In the genomic region with DNA sequence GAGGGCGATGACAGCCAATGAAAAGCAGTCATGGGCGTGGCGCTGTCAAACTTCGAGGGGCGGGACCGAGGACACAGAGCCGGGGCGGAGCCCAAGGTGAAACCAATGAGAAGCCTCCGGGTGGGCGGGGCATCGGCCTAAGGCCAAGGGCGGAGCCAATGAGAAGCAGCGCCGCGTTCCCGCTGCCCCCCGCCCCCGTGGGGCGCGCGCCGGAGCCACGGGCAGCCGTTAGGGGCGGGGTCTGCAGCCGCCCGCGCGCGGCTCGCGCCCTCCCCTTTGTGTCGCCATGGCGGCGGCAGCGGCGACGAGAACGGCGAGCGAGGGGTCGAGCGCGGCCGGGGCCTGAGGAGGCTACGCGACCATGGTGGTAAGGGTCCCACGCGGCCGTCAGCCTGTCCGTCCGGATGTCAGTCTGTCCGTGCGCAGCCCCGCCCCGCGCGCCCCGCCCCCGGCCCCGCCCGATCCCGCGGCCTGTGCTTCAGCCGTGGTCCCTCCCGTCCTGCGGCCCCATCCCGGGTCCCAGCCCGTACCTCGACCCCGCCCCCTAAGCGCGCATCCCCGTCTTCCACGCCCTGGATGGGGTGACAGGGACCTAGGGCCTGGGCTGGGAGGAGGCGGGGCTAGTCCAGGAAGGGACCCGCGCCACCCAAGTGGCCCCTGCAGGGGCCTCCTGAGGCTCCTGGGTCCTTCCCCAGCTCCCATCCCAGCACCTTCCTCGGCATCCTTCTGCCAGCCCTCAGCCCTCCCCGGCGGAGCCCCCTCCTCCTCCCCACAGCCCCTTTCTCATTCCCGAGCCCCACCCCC, we compare ENCODE assay signal across 8 cellular contexts. TPM values are rescaled to one million over a fixed set of nuclear protein-coding genes. Genes with fewer than 3 reads are reported as not detected.
DNase-seq lines count a peak whose midpoint lies in the region; ATAC-seq, FAIRE-seq and TF ChIP-seq lines count a peak whose summit lies in the region.

A gene with protein sequence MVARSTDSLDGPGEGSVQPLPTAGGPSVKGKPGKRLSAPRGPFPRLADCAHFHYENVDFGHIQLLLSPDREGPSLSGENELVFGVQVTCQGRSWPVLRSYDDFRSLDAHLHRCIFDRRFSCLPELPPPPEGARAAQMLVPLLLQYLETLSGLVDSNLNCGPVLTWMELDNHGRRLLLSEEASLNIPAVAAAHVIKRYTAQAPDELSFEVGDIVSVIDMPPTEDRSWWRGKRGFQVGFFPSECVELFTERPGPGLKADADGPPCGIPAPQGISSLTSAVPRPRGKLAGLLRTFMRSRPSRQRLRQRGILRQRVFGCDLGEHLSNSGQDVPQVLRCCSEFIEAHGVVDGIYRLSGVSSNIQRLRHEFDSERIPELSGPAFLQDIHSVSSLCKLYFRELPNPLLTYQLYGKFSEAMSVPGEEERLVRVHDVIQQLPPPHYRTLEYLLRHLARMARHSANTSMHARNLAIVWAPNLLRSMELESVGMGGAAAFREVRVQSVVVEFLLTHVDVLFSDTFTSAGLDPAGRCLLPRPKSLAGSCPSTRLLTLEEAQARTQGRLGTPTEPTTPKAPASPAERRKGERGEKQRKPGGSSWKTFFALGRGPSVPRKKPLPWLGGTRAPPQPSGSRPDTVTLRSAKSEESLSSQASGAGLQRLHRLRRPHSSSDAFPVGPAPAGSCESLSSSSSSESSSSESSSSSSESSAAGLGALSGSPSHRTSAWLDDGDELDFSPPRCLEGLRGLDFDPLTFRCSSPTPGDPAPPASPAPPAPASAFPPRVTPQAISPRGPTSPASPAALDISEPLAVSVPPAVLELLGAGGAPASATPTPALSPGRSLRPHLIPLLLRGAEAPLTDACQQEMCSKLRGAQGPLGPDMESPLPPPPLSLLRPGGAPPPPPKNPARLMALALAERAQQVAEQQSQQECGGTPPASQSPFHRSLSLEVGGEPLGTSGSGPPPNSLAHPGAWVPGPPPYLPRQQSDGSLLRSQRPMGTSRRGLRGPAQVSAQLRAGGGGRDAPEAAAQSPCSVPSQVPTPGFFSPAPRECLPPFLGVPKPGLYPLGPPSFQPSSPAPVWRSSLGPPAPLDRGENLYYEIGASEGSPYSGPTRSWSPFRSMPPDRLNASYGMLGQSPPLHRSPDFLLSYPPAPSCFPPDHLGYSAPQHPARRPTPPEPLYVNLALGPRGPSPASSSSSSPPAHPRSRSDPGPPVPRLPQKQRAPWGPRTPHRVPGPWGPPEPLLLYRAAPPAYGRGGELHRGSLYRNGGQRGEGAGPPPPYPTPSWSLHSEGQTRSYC (plus strand): TSS at position 267 of the 804 bp plus-strand sequence. CDS start 95 bp downstream, at position 362.

- H3K4me1 ChIP-seq in right atrium auricular region, result peaks cover 0 to 15% of the 10 kb centered on the region in 2 donors
- H3K4me1 ChIP-seq in psoas muscle, result peaks cover 7% of the 10 kb centered on the region

- peak; percentile 13 for FAIRE-seq in urothelium cell line (lab: Jason Lieb, UNC)

- H3K27ac ChIP-seq in angular gyrus (ENCODE audit: low read depth, low read length), result peak within 1 kb of the TSS; percentile 64
- H3K27ac ChIP-seq in right atrium auricular region, result peak within 1 kb of the TSS; percentile 43 to 58
- H3K27ac ChIP-seq in psoas muscle, result peak within 1 kb of the TSS; percentile 30

- no peak for TF ChIP-seq POLR2A in GM18505 (IDR thresholded peaks at IDR 0.05; ENCODE audit: borderline replicate concordance, extremely low read depth, insufficient read depth, insufficient read length)

- no peaks in the 10 kb centered on the region for H3K36me3 ChIP-seq in right atrium auricular region
- H3K36me3 ChIP-seq in psoas muscle (ENCODE audit: insufficient read depth in 1 of 2, low read depth in 1 of 2), result peaks cover 0 to 19% of the 10 kb centered on the region in 2 donors

- H3K27me3 ChIP-seq in right atrium auricular region, result no peaks in the 10 kb centered on the region
- no peaks in the 10 kb centered on the region for H3K27me3 ChIP-seq in psoas muscle (ENCODE audit: insufficient read depth in 3 of 3, low read length in 2 of 3)

- no peak for TF ChIP-seq CTCF in right atrium auricular region (IDR thresholded peaks at IDR 0.05)
- TF ChIP-seq CTCF in psoas muscle (IDR thresholded peaks at IDR 0.05), result no peak

- H3K4me3 ChIP-seq in right atrium auricular region, result peak within 1 kb of the TSS; percentile 89 to 93
- H3K4me3 ChIP-seq in psoas muscle, result peak within 1 kb of the TSS; percentile 95

- no peaks in the 10 kb centered on the region for H3K9me3 ChIP-seq in right atrium auricular region
- no peaks in the 10 kb centered on the region for H3K9me3 ChIP-seq in psoas muscle

- ATAC-seq in GM18505 (IDR thresholded peaks at IDR 0.05; ENCODE audit: unreplicated experiment), result peak; percentile 85
- ATAC-seq in HG02970 (IDR thresholded peaks at IDR 0.05; ENCODE audit: low FRiP score, unreplicated experiment), result peak; percentile 90
- peak; percentile 98 to 100 (median 99) for ATAC-seq in psoas muscle

- intact Hi-C loops in psoas muscle (cut with DNase I), result no loop called here

- 0 to 1% (median 0%) methylated on average over 42 to 82 of the region's 82 CpGs for WGBS in psoas muscle, 3 donors

- DNase-seq in NCI-H187 treated with DMSO at 0.1 percent for 48 hours (lab: John Stamatoyannopoulos, UW) (peak; percentile 90), T-helper 2 cell (peak; percentile 97 to 99 (median 98)), right atrium auricular region (ENCODE audit: low spot score) (peak; percentile 99), psoas muscle (peak; percentile 99 to 100), urothelium cell line (ENCODE audit: low spot score) (peak; percentile 99)

RNA-seq across cellular contexts. Expression of the gene that starts here (rescaled TPM):
- total RNA-seq in right atrium auricular region (1 to 10 TPM; 1.3 to 1.4 TPM), psoas muscle (1 to 10 TPM in 3 of 4 donors, under 1 TPM in 1; 0.68 to 4.0 (median 2.2) TPM)
- polyA plus RNA-seq in psoas muscle, result 1 to 10 TPM in 2 of 3 donors, under 1 TPM in 1; 0.96 to 1.4 (median 1.3) TPM

Comparison
In these comparisons a context has a peak if more than half of its experiments do, and no peak if none do; other contexts are left out.
1. Peak in every context shown above with its lines: DNase-seq, ATAC-seq, H3K4me3 ChIP-seq and H3K27ac ChIP-seq.